In the genomic region with DNA sequence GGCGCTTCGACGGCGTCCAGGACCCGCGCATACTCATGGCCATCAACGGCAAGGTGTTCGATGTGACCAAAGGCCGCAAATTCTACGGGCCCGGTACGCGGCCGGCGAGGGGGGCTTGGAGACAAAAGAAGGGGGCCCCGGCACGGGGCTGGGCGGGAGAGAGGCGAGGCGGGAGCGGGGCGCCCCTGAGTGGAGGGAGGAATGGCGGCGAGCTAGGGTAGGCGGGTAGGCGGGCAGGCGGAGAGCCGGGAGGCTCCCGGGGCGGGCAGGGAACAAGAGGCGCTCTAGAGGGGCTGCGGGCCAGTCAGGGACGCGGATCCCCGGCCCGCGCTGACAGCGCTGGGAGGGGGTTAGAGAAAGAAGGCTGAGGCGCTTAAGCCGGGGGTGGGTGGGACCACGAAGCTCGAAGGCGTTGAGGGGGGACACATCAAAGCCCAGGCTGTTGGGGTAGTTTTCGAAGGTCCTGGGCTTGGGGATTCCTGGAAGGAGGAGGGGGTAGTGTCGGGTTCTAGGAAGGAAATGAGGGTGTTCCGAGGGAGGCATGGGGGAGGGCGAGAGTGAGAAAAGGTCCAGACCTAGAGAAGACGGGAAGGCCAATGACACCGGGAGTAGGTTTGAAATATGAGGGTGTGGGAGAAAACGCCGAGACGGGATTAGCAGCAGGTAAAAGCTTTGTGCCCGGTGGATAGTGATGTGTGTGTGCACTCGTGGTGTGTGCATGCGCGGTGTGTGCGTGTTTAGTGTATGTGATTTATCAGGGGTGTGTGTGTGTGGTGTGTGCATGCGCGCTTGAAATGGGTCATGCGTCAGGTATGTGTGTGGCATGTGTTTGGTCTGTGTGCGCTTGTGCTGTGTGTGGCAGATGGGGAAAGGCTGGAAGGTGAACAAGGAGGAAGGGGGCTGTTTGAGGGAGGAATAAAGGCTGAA, we compare ENCODE assay signal across 8 cellular contexts. TPM values are rescaled to one million over a fixed set of nuclear protein-coding genes. Genes with fewer than 3 reads are reported as not detected.
DNase-seq lines count a peak whose midpoint lies in the region; ATAC-seq, FAIRE-seq and TF ChIP-seq lines count a peak whose summit lies in the region.

No MANE protein-coding gene starts in this region.

- FAIRE-seq in HTR-8/SVneo (lab: Jason Lieb, UNC), result peak; percentile 51

- DNase-seq in HTR-8/SVneo (ENCODE audit: insufficient read length, low spot score), result no peak
- peak; percentile 11 for DNase-seq in central memory CD4-positive, alpha-beta T cell
- DNase-seq in left colon, result peak; percentile 47 to 60
- peak; percentile 32 to 33 for DNase-seq in stimulated activated CD4-positive, alpha-beta T cell treated with anti-CD3 and anti-CD28 coated beads, Interleukin-2, amount 100 ng/mL, for 24 hours
- DNase-seq in DMS153 (lab: John Stamatoyannopoulos, UW), result no peak

- ATAC-seq in GM21390 (IDR thresholded peaks at IDR 0.05; ENCODE audit: unreplicated experiment), result peak; percentile 31
- peak; percentile 64 for ATAC-seq in left colon

- H3K27ac ChIP-seq in C4-2B (peak overlapping the region; percentile 98), VCaP (peak overlapping the region; percentile 59)

- TF ChIP-seq CTCF in C4-2B (conservative IDR thresholded peaks at IDR 0.05) (no peak), VCaP (conservative IDR thresholded peaks at IDR 0.05) (no peak)

- intact Hi-C loops in left colon (cut with DNase I, micrococcal nuclease), result no loop called here

RNA-seq across cellular contexts. Expression of gene PGRMC1, which starts 0.8 kb away (rescaled TPM):
- total RNA-seq in left colon, result 100 to 1,000 TPM; 122 to 128 TPM

Comparison
In these comparisons a context has a peak if more than half of its experiments do, and no peak if none do; other contexts are left out.
1. DNase-seq: peak in central memory CD4-positive, alpha-beta T cell (single experiment), left colon (2 of 2) and stimulated activated CD4-positive, alpha-beta T cell treated with anti-CD3 and anti-CD28 coated beads, Interleukin-2, amount 100 ng/mL, for 24 hours (2 of 2); none in HTR-8/SVneo (single experiment) and DMS153 (single experiment).